Comparison of ENCODE assay signal across 9 cellular contexts in the genomic region with DNA sequence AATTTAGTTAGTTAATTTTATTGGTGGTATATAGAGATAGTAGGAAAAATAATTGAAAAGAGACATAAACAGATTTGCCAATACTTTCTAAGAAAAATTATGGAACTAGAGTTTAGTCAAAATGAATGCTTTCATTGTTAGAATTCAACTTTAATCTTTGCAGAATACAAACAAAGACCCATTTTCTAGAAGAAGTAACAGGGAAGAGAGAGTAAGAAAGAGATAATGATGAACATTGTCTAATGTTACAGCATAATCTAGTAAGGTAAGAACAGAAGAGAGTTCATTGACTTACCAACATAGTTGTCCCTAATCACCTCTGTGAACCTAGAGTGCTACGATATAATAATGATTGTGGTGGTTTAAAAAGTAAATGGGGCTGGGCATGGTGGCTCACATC. TPM values are rescaled to one million over a fixed set of nuclear protein-coding genes. Genes with fewer than 3 reads are reported as not detected.
"Had no signal": no experiment of that assay in that cellular context is flagged by ENCODE, and none has a peak within 500 bp of the region (broad histone marks: within the 10 kb centered on the region; RNA-seq: fewer than 3 reads in every experiment).

No MANE protein-coding gene starts in this region.

- H3K4me3 ChIP-seq: GM23248, K562 had no signal

- FAIRE-seq: HTR-8/SVneo, K562 had no signal

- DNase-seq: GM23248, GOT3, H7, HCEC 1CT, IMR-90, KG1 had no signal

- ATAC-seq: K562 had no signal

- H3K27ac ChIP-seq: GM23248 had no signal

- H3K9ac ChIP-seq: GM23248 had no signal

- H2AFZ ChIP-seq: GM23248 had no signal

RNA-seq across cellular contexts. Expression of a gene that starts 23.7 kb away (rescaled TPM):
- total RNA-seq: GM23248, HT-29, K562 had no signal
- polyA plus RNA-seq: IMR-90, K562 had no signal
